In the genomic region with DNA sequence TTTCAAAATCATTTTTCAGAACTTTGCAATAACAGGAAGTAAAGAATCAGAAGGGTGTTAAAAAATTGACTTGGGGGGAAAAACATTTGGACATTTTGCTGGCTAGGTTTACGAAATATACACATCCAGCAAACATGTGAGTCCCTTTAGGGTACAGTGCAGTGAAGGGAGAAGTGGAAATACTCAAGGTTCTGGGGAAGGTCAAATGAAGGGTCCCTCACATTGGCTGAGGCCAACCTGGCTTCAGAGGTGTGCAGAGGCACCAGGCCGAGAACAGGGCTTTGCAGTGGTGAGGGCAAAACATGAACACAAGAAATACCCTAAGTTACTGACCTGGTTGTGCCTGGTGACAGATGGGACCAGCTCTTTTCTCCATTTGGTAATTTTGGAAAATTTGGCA, we compare ENCODE assay signal across 9 cellular contexts. TPM values are rescaled to one million over a fixed set of nuclear protein-coding genes. Genes with fewer than 3 reads are reported as not detected.
A peak's percentile ranks its signal among the peaks of the same experiment; 100 is the strongest.
DNase-seq lines count a peak whose midpoint lies in the region; ATAC-seq and TF ChIP-seq lines count a peak whose summit lies in the region.
"Had no signal": no experiment of that assay in that cellular context is flagged by ENCODE, and none has a peak within 500 bp of the region (broad histone marks: within the 10 kb centered on the region; RNA-seq: fewer than 3 reads in every experiment).

No MANE protein-coding gene starts in this region.

- no peaks in the 10 kb centered on the region for H3K4me1 ChIP-seq in esophagus (ENCODE audit: control insufficient read depth in 2 of 2, insufficient read depth in 2 of 2, low read length in 1 of 2)

- no peak overlapping the region for H3K4me3 ChIP-seq in esophagus (ENCODE audit: low read depth in 1 of 2, low read length in 2 of 2)
- H3K4me3 ChIP-seq: lung had no signal

- no peaks in the 10 kb centered on the region for H3K9me3 ChIP-seq in esophagus (ENCODE audit: control insufficient read depth in 2 of 2, insufficient read depth in 1 of 2, low read depth in 1 of 2, low read length in 1 of 2)

- POLR2A ChIA-PET in RWPE1 (lab: Yijun Ruan, JAX; ENCODE audit: low non-redundant PET) = no interaction called here

- WGBS in esophagus, 2 donors = 90% methylated on average over 2 of the region's 2 CpGs

- intact Hi-C loops in activated CD4-positive, alpha-beta T cell treated with anti-CD3 and anti-CD28 coated beads, Interleukin-2, amount 10 ng/mL, durations not matched to agents 24 days and 14 days (cut with micrococcal nuclease) = no loop called here

- H3K27me3 ChIP-seq in esophagus (ENCODE audit: control insufficient read depth in 1 of 2, insufficient read depth in 2 of 2, low read length in 2 of 2) = no peaks in the 10 kb centered on the region

- no peak for ATAC-seq in stimulated activated naive B cell treated with anti-CD40 and anti-IgM and Interleukin-4, amounts not matched to agents 10 μg/mL and 1 μg/mL and 100 μg/mL, for 72 hours (replicated peaks)
- no peak for ATAC-seq in GM18870 (IDR thresholded peaks at IDR 0.05; ENCODE audit: unreplicated experiment)

- TF ChIP-seq CTCF in RWPE1 (conservative IDR thresholded peaks at IDR 0.05; ENCODE audit: low read depth) = no peak

- H3K4me1 Mint-ChIP-seq in activated CD4-positive, alpha-beta T cell treated with anti-CD3 and anti-CD28 coated beads, Interleukin-2, amount 10 ng/mL, durations not matched to agents 24 days and 14 days = peaks cover 38% of the 10 kb centered on the region
- peaks cover 21 to 36% of the 10 kb centered on the region in 2 donors for H3K4me1 Mint-ChIP-seq in stimulated activated naive B cell treated with anti-CD40 and anti-IgM and Interleukin-4, amounts not matched to agents 10 μg/mL and 1 μg/mL and 100 μg/mL, for 72 hours

- H3K27ac ChIP-seq in RWPE1 (peak overlapping the region; percentile 99), esophagus (ENCODE audit: low read depth in 2 of 2, low read length in 1 of 2) (peak overlapping the region; percentile 12 to 20)

- peak; percentile 63 for DNase-seq in activated CD4-positive, alpha-beta T cell treated with anti-CD3 and anti-CD28 coated beads, Interleukin-2, amount 10 ng/mL, durations not matched to agents 24 days and 14 days
- DNase-seq in activated CD4-positive, alpha-beta T cell treated with anti-CD3 and anti-CD28 coated beads, Interleukin-2, amount 50 U/mL, for 48 hours = no peak
- DNase-seq in RWPE1 (ENCODE audit: low spot score) = no peak
- no peak for DNase-seq in stimulated activated naive B cell treated with anti-CD40 and anti-IgM and Interleukin-4, amounts not matched to agents 10 μg/mL and 1 μg/mL and 100 μg/mL, for 72 hours
- no peak for DNase-seq in GOT3 (lab: John Stamatoyannopoulos, UW)
- DNase-seq in RKO (ENCODE audit: low spot score) = no peak

- peaks cover 45% of the 10 kb centered on the region for H3K36me3 Mint-ChIP-seq in activated CD4-positive, alpha-beta T cell treated with anti-CD3 and anti-CD28 coated beads, Interleukin-2, amount 10 ng/mL, durations not matched to agents 24 days and 14 days (ENCODE audit: low read depth)
- peaks cover 27 to 30% of the 10 kb centered on the region in 2 donors for H3K36me3 Mint-ChIP-seq in stimulated activated naive B cell treated with anti-CD40 and anti-IgM and Interleukin-4, amounts not matched to agents 10 μg/mL and 1 μg/mL and 100 μg/mL, for 72 hours

- no peaks in the 10 kb centered on the region for H3K27me3 Mint-ChIP-seq in activated CD4-positive, alpha-beta T cell treated with anti-CD3 and anti-CD28 coated beads, Interleukin-2, amount 10 ng/mL, durations not matched to agents 24 days and 14 days
- H3K27me3 Mint-ChIP-seq in stimulated activated naive B cell treated with anti-CD40 and anti-IgM and Interleukin-4, amounts not matched to agents 10 μg/mL and 1 μg/mL and 100 μg/mL, for 72 hours = no peaks in the 10 kb centered on the region

- peak overlapping the region; percentile 99 for H3K27ac Mint-ChIP-seq in activated CD4-positive, alpha-beta T cell treated with anti-CD3 and anti-CD28 coated beads, Interleukin-2, amount 10 ng/mL, durations not matched to agents 24 days and 14 days
- peak overlapping the region; percentile 94 for H3K27ac Mint-ChIP-seq in stimulated activated naive B cell treated with anti-CD40 and anti-IgM and Interleukin-4, amounts not matched to agents 10 μg/mL and 1 μg/mL and 100 μg/mL, for 72 hours

- H3K4me3 Mint-ChIP-seq in activated CD4-positive, alpha-beta T cell treated with anti-CD3 and anti-CD28 coated beads, Interleukin-2, amount 10 ng/mL, durations not matched to agents 24 days and 14 days = peak overlapping the region; percentile 69
- peak overlapping the region; percentile 48 to 66 for H3K4me3 Mint-ChIP-seq in stimulated activated naive B cell treated with anti-CD40 and anti-IgM and Interleukin-4, amounts not matched to agents 10 μg/mL and 1 μg/mL and 100 μg/mL, for 72 hours

- peaks cover 0 to 4% of the 10 kb centered on the region in 2 donors for H3K36me3 ChIP-seq in esophagus (ENCODE audit: control insufficient read depth in 2 of 2, insufficient read depth in 2 of 2, low read length in 1 of 2)

- CTCF ChIA-PET in RWPE1 (lab: Yijun Ruan, JAX) = no interaction called here

- H3K9me3 Mint-ChIP-seq in activated CD4-positive, alpha-beta T cell treated with anti-CD3 and anti-CD28 coated beads, Interleukin-2, amount 10 ng/mL, durations not matched to agents 24 days and 14 days = no peaks in the 10 kb centered on the region
- H3K9me3 Mint-ChIP-seq in stimulated activated naive B cell treated with anti-CD40 and anti-IgM and Interleukin-4, amounts not matched to agents 10 μg/mL and 1 μg/mL and 100 μg/mL, for 72 hours = no peaks in the 10 kb centered on the region

RNA-seq across cellular contexts. Expression of gene UPF3A, which starts 1.6 kb away (rescaled TPM):
- total RNA-seq in activated CD4-positive, alpha-beta T cell treated with anti-CD3 and anti-CD28 coated beads, Interleukin-2, amount 10 ng/mL, durations not matched to agents 24 days and 14 days = 51.4 and 52.1 TPM in 2 replicates
- polyA plus RNA-seq in esophagus = 10 to 100 TPM; 32.1 to 43.1 TPM

RNA-seq across cellular contexts. Expression of gene CHAMP1, which starts 34.5 kb away (rescaled TPM):
- total RNA-seq in activated CD4-positive, alpha-beta T cell treated with anti-CD3 and anti-CD28 coated beads, Interleukin-2, amount 10 ng/mL, durations not matched to agents 24 days and 14 days = 46.9 and 48.2 TPM in 2 replicates
- polyA plus RNA-seq in esophagus = 1 to 10 TPM; 2.9 to 4.4 TPM

RNA-seq across cellular contexts. Expression of gene CDC16, which starts 45.1 kb away (rescaled TPM):
- 84.5 and 85.4 TPM in 2 replicates for total RNA-seq in activated CD4-positive, alpha-beta T cell treated with anti-CD3 and anti-CD28 coated beads, Interleukin-2, amount 10 ng/mL, durations not matched to agents 24 days and 14 days
- polyA plus RNA-seq in esophagus = 10 to 100 TPM; 33.4 to 36.1 TPM
